In the genomic region with DNA sequence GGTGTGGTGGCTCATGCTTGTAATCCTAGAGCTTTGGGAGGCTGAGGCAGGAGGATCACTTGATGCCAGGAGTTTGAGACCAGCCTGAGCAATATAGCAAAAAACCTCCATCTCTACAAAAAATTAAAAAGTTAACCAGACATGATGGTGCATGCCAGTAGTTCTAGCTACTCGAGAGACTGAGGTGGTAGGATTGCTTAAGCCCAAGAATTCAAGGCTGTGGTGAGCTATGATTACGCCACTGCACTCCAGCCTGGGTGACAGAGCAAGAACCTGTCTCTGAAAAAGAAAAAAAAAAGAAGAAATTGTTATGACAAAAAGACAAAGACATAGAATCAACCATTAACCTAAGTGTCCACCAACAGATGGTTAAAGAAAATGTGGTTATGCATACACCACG, we compare ENCODE assay signal across 1 cellular context.
TF ChIP-seq lines count a peak whose summit lies in the region.

No MANE protein-coding gene starts in this region.

TF ChIP-seq in WTC11, 78 proteins besides CTCF, POLR2A, EP300 and RAD21:
- TF ChIP-seq JUN (CRISPR knock-in tag; IDR thresholded peaks at IDR 0.05) (no peak), OVOL2 (CRISPR knock-in tag; IDR thresholded peaks at IDR 0.05; ENCODE audit: borderline replicate concordance) (no peak), ZBTB21 (CRISPR knock-in tag; IDR thresholded peaks at IDR 0.05; ENCODE audit: borderline replicate concordance) (no peak), ZNF281 (CRISPR knock-in tag; IDR thresholded peaks at IDR 0.05) (no peak), NFYB (CRISPR knock-in tag; conservative IDR thresholded peaks at IDR 0.05; ENCODE audit: low read depth) (no peak), ARID4B (CRISPR knock-in tag; IDR thresholded peaks at IDR 0.05; ENCODE audit: borderline replicate concordance) (no peak), ZNF425 (CRISPR knock-in tag; conservative IDR thresholded peaks at IDR 0.05) (no peak), ZNF416 (CRISPR knock-in tag; IDR thresholded peaks at IDR 0.05) (no peak), MYBL2 (CRISPR knock-in tag; IDR thresholded peaks at IDR 0.05) (no peak), ZNF263 (CRISPR knock-in tag; IDR thresholded peaks at IDR 0.05; ENCODE audit: low read depth) (no peak), ZNF671 (CRISPR knock-in tag; IDR thresholded peaks at IDR 0.05) (no peak), ZNF232 (CRISPR knock-in tag; IDR thresholded peaks at IDR 0.05) (no peak), ETV6 (CRISPR knock-in tag; IDR thresholded peaks at IDR 0.05) (no peak), ZBTB43 (CRISPR knock-in tag; IDR thresholded peaks at IDR 0.05) (no peak)
- TF ChIP-seq, protein P1, sequence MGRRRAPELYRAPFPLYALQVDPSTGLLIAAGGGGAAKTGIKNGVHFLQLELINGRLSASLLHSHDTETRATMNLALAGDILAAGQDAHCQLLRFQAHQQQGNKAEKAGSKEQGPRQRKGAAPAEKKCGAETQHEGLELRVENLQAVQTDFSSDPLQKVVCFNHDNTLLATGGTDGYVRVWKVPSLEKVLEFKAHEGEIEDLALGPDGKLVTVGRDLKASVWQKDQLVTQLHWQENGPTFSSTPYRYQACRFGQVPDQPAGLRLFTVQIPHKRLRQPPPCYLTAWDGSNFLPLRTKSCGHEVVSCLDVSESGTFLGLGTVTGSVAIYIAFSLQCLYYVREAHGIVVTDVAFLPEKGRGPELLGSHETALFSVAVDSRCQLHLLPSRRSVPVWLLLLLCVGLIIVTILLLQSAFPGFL (CRISPR knock-in tag; IDR thresholded peaks at IDR 0.05; ENCODE audit: borderline replicate concordance) = no peak
- TF ChIP-seq, protein P2, sequence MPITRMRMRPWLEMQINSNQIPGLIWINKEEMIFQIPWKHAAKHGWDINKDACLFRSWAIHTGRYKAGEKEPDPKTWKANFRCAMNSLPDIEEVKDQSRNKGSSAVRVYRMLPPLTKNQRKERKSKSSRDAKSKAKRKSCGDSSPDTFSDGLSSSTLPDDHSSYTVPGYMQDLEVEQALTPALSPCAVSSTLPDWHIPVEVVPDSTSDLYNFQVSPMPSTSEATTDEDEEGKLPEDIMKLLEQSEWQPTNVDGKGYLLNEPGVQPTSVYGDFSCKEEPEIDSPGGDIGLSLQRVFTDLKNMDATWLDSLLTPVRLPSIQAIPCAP (CRISPR knock-in tag; IDR thresholded peaks at IDR 0.05) = no peak
- TF ChIP-seq, protein P3, sequence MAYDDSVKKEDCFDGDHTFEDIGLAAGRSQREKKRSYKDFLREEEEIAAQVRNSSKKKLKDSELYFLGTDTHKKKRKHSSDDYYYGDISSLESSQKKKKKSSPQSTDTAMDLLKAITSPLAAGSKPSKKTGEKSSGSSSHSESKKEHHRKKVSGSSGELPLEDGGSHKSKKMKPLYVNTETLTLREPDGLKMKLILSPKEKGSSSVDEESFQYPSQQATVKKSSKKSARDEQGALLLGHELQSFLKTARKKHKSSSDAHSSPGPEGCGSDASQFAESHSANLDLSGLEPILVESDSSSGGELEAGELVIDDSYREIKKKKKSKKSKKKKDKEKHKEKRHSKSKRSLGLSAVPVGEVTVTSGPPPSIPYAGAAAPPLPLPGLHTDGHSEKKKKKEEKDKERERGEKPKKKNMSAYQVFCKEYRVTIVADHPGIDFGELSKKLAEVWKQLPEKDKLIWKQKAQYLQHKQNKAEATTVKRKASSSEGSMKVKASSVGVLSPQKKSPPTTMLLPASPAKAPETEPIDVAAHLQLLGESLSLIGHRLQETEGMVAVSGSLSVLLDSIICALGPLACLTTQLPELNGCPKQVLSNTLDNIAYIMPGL (CRISPR knock-in tag; IDR thresholded peaks at IDR 0.05) = no peak
- TF ChIP-seq, protein P4, sequence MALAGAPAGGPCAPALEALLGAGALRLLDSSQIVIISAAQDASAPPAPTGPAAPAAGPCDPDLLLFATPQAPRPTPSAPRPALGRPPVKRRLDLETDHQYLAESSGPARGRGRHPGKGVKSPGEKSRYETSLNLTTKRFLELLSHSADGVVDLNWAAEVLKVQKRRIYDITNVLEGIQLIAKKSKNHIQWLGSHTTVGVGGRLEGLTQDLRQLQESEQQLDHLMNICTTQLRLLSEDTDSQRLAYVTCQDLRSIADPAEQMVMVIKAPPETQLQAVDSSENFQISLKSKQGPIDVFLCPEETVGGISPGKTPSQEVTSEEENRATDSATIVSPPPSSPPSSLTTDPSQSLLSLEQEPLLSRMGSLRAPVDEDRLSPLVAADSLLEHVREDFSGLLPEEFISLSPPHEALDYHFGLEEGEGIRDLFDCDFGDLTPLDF (CRISPR knock-in tag; IDR thresholded peaks at IDR 0.05) = no peak
- TF ChIP-seq, protein P5, sequence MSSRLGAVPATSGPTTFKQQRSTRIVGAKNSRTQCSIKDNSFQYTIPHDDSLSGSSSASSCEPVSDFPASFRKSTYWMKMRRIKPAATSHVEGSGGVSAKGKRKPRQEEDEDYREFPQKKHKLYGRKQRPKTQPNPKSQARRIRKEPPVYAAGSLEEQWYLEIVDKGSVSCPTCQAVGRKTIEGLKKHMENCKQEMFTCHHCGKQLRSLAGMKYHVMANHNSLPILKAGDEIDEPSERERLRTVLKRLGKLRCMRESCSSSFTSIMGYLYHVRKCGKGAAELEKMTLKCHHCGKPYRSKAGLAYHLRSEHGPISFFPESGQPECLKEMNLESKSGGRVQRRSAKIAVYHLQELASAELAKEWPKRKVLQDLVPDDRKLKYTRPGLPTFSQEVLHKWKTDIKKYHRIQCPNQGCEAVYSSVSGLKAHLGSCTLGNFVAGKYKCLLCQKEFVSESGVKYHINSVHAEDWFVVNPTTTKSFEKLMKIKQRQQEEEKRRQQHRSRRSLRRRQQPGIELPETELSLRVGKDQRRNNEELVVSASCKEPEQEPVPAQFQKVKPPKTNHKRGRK (CRISPR knock-in tag; IDR thresholded peaks at IDR 0.05; ENCODE audit: borderline replicate concordance) = no peak
